1 cellular context compared by ENCODE assay signal in genomic region chr3:182904164-182904563, GRCh38.
TF ChIP-seq lines count a peak whose summit lies in the region.

No MANE protein-coding gene starts in this region.

TF ChIP-seq in K562, 482 proteins besides CTCF, POLR2A, EP300 and RAD21:
- TF ChIP-seq ZNF282 (CRISPR knock-in tag; IDR thresholded peaks at IDR 0.05) (no peak), ZNF12 (CRISPR knock-in tag; IDR thresholded peaks at IDR 0.05) (no peak), TFE3 (CRISPR knock-in tag; IDR thresholded peaks at IDR 0.05) (peak; percentile 66), ATF2 (CRISPR knock-in tag; IDR thresholded peaks at IDR 0.05) (no peak), HDAC1 (IDR thresholded peaks at IDR 0.05) (no peak), U2AF2 (optimal IDR thresholded peaks at IDR 0.05; ENCODE audit: low read depth, low read length) (no peak), ZNF57 (CRISPR knock-in tag; IDR thresholded peaks at IDR 0.05) (no peak)
- TF ChIP-seq, protein P1, sequence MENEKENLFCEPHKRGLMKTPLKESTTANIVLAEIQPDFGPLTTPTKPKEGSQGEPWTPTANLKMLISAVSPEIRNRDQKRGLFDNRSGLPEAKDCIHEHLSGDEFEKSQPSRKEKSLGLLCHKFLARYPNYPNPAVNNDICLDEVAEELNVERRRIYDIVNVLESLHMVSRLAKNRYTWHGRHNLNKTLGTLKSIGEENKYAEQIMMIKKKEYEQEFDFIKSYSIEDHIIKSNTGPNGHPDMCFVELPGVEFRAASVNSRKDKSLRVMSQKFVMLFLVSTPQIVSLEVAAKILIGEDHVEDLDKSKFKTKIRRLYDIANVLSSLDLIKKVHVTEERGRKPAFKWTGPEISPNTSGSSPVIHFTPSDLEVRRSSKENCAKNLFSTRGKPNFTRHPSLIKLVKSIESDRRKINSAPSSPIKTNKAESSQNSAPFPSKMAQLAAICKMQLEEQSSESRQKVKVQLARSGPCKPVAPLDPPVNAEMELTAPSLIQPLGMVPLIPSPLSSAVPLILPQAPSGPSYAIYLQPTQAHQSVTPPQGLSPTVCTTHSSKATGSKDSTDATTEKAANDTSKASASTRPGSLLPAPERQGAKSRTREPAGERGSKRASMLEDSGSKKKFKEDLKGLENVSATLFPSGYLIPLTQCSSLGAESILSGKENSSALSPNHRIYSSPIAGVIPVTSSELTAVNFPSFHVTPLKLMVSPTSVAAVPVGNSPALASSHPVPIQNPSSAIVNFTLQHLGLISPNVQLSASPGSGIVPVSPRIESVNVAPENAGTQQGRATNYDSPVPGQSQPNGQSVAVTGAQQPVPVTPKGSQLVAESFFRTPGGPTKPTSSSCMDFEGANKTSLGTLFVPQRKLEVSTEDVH (IDR thresholded peaks at IDR 0.05; ENCODE audit: low read depth, partially characterized antibody), result no peak
